Comparison of ENCODE assay signal across 1 cellular context in the genomic region with DNA sequence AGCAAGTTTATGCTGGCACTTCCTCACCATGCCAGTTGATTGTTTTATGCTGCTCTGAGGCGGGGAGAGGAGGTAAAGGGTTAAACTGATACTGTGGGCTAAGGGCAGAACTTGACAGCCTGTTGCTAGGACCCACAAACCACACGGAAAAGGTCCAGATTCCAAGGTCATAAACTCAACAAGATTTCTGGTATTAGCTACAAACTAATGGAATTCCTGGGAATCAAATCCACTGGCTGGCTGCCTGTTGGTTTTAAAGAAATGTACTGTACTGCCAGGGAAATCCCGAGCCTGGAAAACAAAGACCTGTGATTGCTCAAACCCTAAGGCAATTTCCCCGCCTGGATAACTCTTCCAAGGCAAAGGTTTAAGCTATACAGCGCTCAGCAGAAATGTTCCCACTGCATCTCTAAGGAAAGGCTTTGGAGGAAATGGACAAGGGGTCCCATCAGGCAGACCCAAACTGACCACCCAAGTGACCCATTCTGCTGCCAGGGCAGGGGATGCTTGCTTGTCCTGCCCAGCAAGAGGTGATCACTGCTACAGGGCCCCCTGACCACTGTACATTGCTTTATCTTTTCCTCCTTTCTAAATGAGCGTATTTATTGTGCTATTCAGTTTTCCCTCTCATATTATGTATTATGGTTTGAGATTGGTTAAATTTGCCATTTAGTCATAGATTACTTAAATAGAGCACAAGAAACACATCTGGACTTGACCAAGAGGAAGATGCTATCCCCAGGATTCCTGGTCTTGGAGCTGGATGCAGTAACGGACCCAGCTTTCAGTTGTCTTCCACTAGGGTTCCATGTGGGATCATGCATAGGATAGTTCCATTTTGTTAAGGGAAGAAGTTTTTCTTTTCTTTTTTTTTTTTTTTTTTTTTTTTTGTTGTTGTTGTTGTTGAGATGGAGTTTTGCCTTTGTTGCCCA.
TF ChIP-seq lines count a peak whose summit lies in the region.

No MANE protein-coding gene starts in this region.

TF ChIP-seq in SK-N-SH, 30 proteins besides CTCF, POLR2A, EP300 and RAD21 (continued from another document):
- TF ChIP-seq, protein P1, sequence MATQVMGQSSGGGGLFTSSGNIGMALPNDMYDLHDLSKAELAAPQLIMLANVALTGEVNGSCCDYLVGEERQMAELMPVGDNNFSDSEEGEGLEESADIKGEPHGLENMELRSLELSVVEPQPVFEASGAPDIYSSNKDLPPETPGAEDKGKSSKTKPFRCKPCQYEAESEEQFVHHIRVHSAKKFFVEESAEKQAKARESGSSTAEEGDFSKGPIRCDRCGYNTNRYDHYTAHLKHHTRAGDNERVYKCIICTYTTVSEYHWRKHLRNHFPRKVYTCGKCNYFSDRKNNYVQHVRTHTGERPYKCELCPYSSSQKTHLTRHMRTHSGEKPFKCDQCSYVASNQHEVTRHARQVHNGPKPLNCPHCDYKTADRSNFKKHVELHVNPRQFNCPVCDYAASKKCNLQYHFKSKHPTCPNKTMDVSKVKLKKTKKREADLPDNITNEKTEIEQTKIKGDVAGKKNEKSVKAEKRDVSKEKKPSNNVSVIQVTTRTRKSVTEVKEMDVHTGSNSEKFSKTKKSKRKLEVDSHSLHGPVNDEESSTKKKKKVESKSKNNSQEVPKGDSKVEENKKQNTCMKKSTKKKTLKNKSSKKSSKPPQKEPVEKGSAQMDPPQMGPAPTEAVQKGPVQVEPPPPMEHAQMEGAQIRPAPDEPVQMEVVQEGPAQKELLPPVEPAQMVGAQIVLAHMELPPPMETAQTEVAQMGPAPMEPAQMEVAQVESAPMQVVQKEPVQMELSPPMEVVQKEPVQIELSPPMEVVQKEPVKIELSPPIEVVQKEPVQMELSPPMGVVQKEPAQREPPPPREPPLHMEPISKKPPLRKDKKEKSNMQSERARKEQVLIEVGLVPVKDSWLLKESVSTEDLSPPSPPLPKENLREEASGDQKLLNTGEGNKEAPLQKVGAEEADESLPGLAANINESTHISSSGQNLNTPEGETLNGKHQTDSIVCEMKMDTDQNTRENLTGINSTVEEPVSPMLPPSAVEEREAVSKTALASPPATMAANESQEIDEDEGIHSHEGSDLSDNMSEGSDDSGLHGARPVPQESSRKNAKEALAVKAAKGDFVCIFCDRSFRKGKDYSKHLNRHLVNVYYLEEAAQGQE (IDR thresholded peaks at IDR 0.05; ENCODE audit: low read depth, low read length) = peak; percentile 55
- TF ChIP-seq, protein P2, sequence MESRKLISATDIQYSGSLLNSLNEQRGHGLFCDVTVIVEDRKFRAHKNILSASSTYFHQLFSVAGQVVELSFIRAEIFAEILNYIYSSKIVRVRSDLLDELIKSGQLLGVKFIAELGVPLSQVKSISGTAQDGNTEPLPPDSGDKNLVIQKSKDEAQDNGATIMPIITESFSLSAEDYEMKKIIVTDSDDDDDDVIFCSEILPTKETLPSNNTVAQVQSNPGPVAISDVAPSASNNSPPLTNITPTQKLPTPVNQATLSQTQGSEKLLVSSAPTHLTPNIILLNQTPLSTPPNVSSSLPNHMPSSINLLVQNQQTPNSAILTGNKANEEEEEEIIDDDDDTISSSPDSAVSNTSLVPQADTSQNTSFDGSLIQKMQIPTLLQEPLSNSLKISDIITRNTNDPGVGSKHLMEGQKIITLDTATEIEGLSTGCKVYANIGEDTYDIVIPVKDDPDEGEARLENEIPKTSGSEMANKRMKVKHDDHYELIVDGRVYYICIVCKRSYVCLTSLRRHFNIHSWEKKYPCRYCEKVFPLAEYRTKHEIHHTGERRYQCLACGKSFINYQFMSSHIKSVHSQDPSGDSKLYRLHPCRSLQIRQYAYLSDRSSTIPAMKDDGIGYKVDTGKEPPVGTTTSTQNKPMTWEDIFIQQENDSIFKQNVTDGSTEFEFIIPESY (IDR thresholded peaks at IDR 0.05; ENCODE audit: borderline replicate concordance, low read depth) = 0 out of 2 replicates have a peak, but pooled peaks have one; percentile 33
- peak; percentile 87 for TF ChIP-seq TEAD4 (IDR thresholded peaks at IDR 0.05; ENCODE audit: borderline replicate concordance, insufficient read depth)
- TF ChIP-seq, protein P3, sequence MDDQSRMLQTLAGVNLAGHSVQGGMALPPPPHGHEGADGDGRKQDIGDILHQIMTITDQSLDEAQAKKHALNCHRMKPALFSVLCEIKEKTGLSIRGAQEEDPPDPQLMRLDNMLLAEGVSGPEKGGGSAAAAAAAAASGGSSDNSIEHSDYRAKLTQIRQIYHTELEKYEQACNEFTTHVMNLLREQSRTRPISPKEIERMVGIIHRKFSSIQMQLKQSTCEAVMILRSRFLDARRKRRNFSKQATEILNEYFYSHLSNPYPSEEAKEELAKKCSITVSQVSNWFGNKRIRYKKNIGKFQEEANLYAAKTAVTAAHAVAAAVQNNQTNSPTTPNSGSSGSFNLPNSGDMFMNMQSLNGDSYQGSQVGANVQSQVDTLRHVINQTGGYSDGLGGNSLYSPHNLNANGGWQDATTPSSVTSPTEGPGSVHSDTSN (IDR thresholded peaks at IDR 0.05) = peak; percentile 88
- TF ChIP-seq EZH2phosphoT487 (IDR thresholded peaks at IDR 0.05; ENCODE audit: borderline replicate concordance, low read depth) = no peak
- no peak for TF ChIP-seq GATA2 (CRISPR knock-in tag; IDR thresholded peaks at IDR 0.05)
- peak; percentile 89 for TF ChIP-seq TCF12 (IDR thresholded peaks at IDR 0.05)
- TF ChIP-seq, protein P4, sequence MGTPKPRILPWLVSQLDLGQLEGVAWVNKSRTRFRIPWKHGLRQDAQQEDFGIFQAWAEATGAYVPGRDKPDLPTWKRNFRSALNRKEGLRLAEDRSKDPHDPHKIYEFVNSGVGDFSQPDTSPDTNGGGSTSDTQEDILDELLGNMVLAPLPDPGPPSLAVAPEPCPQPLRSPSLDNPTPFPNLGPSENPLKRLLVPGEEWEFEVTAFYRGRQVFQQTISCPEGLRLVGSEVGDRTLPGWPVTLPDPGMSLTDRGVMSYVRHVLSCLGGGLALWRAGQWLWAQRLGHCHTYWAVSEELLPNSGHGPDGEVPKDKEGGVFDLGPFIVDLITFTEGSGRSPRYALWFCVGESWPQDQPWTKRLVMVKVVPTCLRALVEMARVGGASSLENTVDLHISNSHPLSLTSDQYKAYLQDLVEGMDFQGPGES (IDR thresholded peaks at IDR 0.05; ENCODE audit: low read depth, low read length) = no peak
- no peak for TF ChIP-seq FOXJ3 (CRISPR knock-in tag; IDR thresholded peaks at IDR 0.05)
- TF ChIP-seq MXI1 (IDR thresholded peaks at IDR 0.05; ENCODE audit: low read depth, low read length) = no peak
- peak; percentile 59; the same call in 1 of the 2 replicates for TF ChIP-seq MEF2A (IDR thresholded peaks at IDR 0.05; ENCODE audit: borderline replicate concordance, low read depth)
- TF ChIP-seq FOSL2 (IDR thresholded peaks at IDR 0.05; ENCODE audit: borderline replicate concordance, low read depth) = peak; percentile 54; the same call in 1 of the 2 replicates
- peak; percentile 62 for TF ChIP-seq POLR2AphosphoS5 (IDR thresholded peaks at IDR 0.05; ENCODE audit: low read depth, low read length)
- TF ChIP-seq SIN3A (IDR thresholded peaks at IDR 0.05; ENCODE audit: borderline replicate concordance, low read depth, low read length) = no peak
- TF ChIP-seq RFX5 (IDR thresholded peaks at IDR 0.05; ENCODE audit: low read length) = no peak
- TF ChIP-seq, protein P5, sequence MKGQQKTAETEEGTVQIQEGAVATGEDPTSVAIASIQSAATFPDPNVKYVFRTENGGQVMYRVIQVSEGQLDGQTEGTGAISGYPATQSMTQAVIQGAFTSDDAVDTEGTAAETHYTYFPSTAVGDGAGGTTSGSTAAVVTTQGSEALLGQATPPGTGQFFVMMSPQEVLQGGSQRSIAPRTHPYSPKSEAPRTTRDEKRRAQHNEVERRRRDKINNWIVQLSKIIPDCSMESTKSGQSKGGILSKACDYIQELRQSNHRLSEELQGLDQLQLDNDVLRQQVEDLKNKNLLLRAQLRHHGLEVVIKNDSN (IDR thresholded peaks at IDR 0.05; ENCODE audit: borderline replicate concordance, low read depth) = no peak
- peak; percentile 95; the same call in 1 of the 2 replicates for TF ChIP-seq NFIC (IDR thresholded peaks at IDR 0.05; ENCODE audit: borderline replicate concordance)
- TF ChIP-seq ELF1 (IDR thresholded peaks at IDR 0.05) = no peak
- no peak for TF ChIP-seq CHD2 (IDR thresholded peaks at IDR 0.05; ENCODE audit: low read length, partially characterized antibody)
- peak; percentile 87 for TF ChIP-seq RXRA (IDR thresholded peaks at IDR 0.05; ENCODE audit: borderline replicate concordance, low read depth)
- TF ChIP-seq, protein P6, sequence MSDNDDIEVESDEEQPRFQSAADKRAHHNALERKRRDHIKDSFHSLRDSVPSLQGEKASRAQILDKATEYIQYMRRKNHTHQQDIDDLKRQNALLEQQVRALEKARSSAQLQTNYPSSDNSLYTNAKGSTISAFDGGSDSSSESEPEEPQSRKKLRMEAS (IDR thresholded peaks at IDR 0.05; ENCODE audit: low read depth) = peak; percentile 27; the same call in 1 of the 2 replicates
- TF ChIP-seq NRF1 (IDR thresholded peaks at IDR 0.05; ENCODE audit: low read depth, low read length) = no peak
- TF ChIP-seq SMC3 (IDR thresholded peaks at IDR 0.05; ENCODE audit: low read depth, low read length) = no peak
- TF ChIP-seq RCOR1 (IDR thresholded peaks at IDR 0.05; ENCODE audit: low read length) = no peak
- no peak for TF ChIP-seq GABPA (IDR thresholded peaks at IDR 0.05; ENCODE audit: low read depth)
- TF ChIP-seq TAF1 (IDR thresholded peaks at IDR 0.05; ENCODE audit: borderline replicate concordance, low read depth, low read length) = peak; percentile 26; the same call in 1 of the 2 replicates
- TF ChIP-seq, protein P7, sequence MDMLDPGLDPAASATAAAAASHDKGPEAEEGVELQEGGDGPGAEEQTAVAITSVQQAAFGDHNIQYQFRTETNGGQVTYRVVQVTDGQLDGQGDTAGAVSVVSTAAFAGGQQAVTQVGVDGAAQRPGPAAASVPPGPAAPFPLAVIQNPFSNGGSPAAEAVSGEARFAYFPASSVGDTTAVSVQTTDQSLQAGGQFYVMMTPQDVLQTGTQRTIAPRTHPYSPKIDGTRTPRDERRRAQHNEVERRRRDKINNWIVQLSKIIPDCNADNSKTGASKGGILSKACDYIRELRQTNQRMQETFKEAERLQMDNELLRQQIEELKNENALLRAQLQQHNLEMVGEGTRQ (IDR thresholded peaks at IDR 0.05; ENCODE audit: borderline replicate concordance, low read depth, low read length) = no peak
- TF ChIP-seq JUND (IDR thresholded peaks at IDR 0.05) = peak; percentile 69
- peak; percentile 60; the same call in 1 of the 2 replicates for TF ChIP-seq FOXM1 (IDR thresholded peaks at IDR 0.05; ENCODE audit: low read depth)
